8 cellular contexts compared by ENCODE assay signal in the genomic region with DNA sequence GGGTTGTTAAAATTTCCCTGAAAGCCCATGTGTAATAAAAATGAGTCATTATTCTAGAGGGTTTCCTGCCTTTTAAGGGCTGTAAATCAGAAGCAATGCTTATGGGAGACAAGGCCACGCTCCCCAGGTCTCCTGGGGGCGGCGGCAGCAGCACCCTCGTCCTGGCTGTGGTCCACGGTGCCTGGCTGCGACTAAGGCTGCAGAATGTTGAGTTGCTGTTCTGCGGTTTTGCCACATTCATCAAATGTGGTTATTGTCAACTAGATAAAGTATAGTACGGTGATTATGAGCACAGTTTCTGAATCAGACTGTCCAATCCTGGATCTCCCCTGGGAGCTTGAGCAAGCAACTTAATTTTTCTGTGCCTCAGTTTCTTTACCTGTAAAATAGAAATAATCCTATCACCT. TPM values are rescaled to one million over a fixed set of nuclear protein-coding genes. Genes with fewer than 3 reads are reported as not detected.
A peak's percentile ranks its signal among the peaks of the same experiment; 100 is the strongest.
DNase-seq lines count a peak whose midpoint lies in the region; ATAC-seq and TF ChIP-seq lines count a peak whose summit lies in the region.

No MANE protein-coding gene starts in this region.

- WGBS in esophagus muscularis mucosa = 51% methylated on average over 8 of the region's 8 CpGs

- peaks cover 76% of the 10 kb centered on the region for H3K4me1 Mint-ChIP-seq in activated B cell treated with CpG ODN at 0.5 μM for 24 hours

- CTCF ChIA-PET in activated B cell treated with CpG ODN at 0.5 μM for 24 hours (lab: Charles Lee) = no interaction called here

- TF ChIP-seq EP300 in esophagus muscularis mucosa (IDR thresholded peaks at IDR 0.05) = no peak

- POLR2A ChIA-PET in activated B cell treated with CpG ODN at 0.5 μM for 24 hours (lab: Charles Lee) = interaction anchor here (0.6 to 1.5 kb wide), 8 partner anchors 11 to 132 kb away, joined by 3 to 10 read pairs (median 4); no protein-coding TSS in a partner anchor

- ATAC-seq in HG03064 (IDR thresholded peaks at IDR 0.05; ENCODE audit: low read depth, unreplicated experiment) = peak; percentile 40
- ATAC-seq in activated B cell treated with CpG ODN at 0.5 μM for 24 hours (ENCODE audit: low read depth) = peak; percentile 78

- no peaks in the 10 kb centered on the region for H3K27me3 Mint-ChIP-seq in activated B cell treated with CpG ODN at 0.5 μM for 24 hours

- H3K9me3 Mint-ChIP-seq in activated B cell treated with CpG ODN at 0.5 μM for 24 hours = no peaks in the 10 kb centered on the region

- H3K27me3 ChIP-seq in esophagus muscularis mucosa = no peaks in the 10 kb centered on the region

- TF ChIP-seq POLR2A in esophagus muscularis mucosa (IDR thresholded peaks at IDR 0.05; ENCODE audit: low read depth) = no peak

- intact Hi-C loops in activated B cell treated with CpG ODN at 0.5 μM for 24 hours (cut with micrococcal nuclease) = loop anchor here (1.0 to 5.0 kb wide), 5 partner anchors 49 to 553 kb away; partner anchors contain the start of genes COL4A3 and COL4A4
- intact Hi-C loops in esophagus muscularis mucosa (cut with DNase I) = no loop called here

- no peaks in the 10 kb centered on the region for H3K9me3 ChIP-seq in esophagus muscularis mucosa

- TF ChIP-seq CTCF in activated B cell treated with CpG ODN at 0.5 μM for 24 hours (IDR thresholded peaks at IDR 0.05) (no peak), esophagus muscularis mucosa (IDR thresholded peaks at IDR 0.05) (no peak)

- DNase-seq in EH (ENCODE audit: low read depth) (peak; percentile 87), activated B cell treated with CpG ODN at 0.5 μM for 24 hours (peak; percentile 53), D341Med (ENCODE audit: low spot score) (no peak), esophagus muscularis mucosa (ENCODE audit: extremely low spot score) (no peak), DMS53 (lab: John Stamatoyannopoulos, UW) (no peak)
- DNase-seq in central memory CD4-positive, alpha-beta T cell = peak; percentile 48
- peak; percentile 74 to 78 for DNase-seq in stimulated activated CD8-positive, alpha-beta memory T cell treated with anti-CD3 and anti-CD28 coated beads, Interleukin-7, amount 100 ng/mL, for 4 hours (ENCODE audit: low read depth in 2 of 2)

- no peak overlapping the region for H3K27ac ChIP-seq in esophagus muscularis mucosa (replicated peaks in 1 of 4)

- H3K4me1 ChIP-seq in esophagus muscularis mucosa = no peaks in the 10 kb centered on the region

- no peaks in the 10 kb centered on the region for H3K36me3 ChIP-seq in esophagus muscularis mucosa

- H3K4me3 Mint-ChIP-seq in activated B cell treated with CpG ODN at 0.5 μM for 24 hours = peak overlapping the region; percentile 63

- H3K36me3 Mint-ChIP-seq in activated B cell treated with CpG ODN at 0.5 μM for 24 hours (ENCODE audit: low read depth) = no peaks in the 10 kb centered on the region

- H3K27ac Mint-ChIP-seq in activated B cell treated with CpG ODN at 0.5 μM for 24 hours = peak overlapping the region; percentile 79

- no peak overlapping the region for H3K4me3 ChIP-seq in esophagus muscularis mucosa

RNA-seq across cellular contexts. Expression of gene AGFG1, which starts 11.9 kb away (rescaled TPM):
- total RNA-seq in activated B cell treated with CpG ODN at 0.5 μM for 24 hours (108 and 125 TPM in 2 replicates), esophagus muscularis mucosa (10 to 100 TPM; 27.4 to 73.4 (median 52.7) TPM)

Comparison
In these comparisons a context has a peak if more than half of its experiments do, and no peak if none do; other contexts are left out.
1. DNase-seq: peak in EH (single experiment), activated B cell treated with CpG ODN at 0.5 μM for 24 hours (single experiment), central memory CD4-positive, alpha-beta T cell (single experiment) and stimulated activated CD8-positive, alpha-beta memory T cell treated with anti-CD3 and anti-CD28 coated beads, Interleukin-7, amount 100 ng/mL, for 4 hours (2 of 2); none in D341Med (single experiment), esophagus muscularis mucosa (single experiment) and DMS53 (single experiment).